ENCODE assay signal across 17 cellular contexts in genomic region chr4:156953951-156954350, GRCh38. TPM values are rescaled to one million over a fixed set of nuclear protein-coding genes. Genes with fewer than 3 reads are reported as not detected.
DNase-seq lines count a peak whose midpoint lies in the region; ATAC-seq and TF ChIP-seq lines count a peak whose summit lies in the region.
"Had no signal": no experiment of that assay in that cellular context is flagged by ENCODE, and none has a peak within 500 bp of the region (broad histone marks: within the 10 kb centered on the region; RNA-seq: fewer than 3 reads in every experiment).

No MANE protein-coding gene starts in this region.

- TF ChIP-seq CTCF in Calu3 (IDR thresholded peaks at IDR 0.05; ENCODE audit: unreplicated experiment) (no peak), RWPE2 (IDR thresholded peaks at IDR 0.05; ENCODE audit: poor library complexity, severe bottlenecking) (no peak), mesothelial cell of epicardium (IDR thresholded peaks at IDR 0.05; ENCODE audit: unreplicated experiment) (no peak)

- H3K9me3 Mint-ChIP-seq in Calu3 (ENCODE audit: low read depth, unreplicated experiment) (no peaks in the 10 kb centered on the region), mesothelial cell of epicardium (peaks cover 3% of the 10 kb centered on the region)
- peaks cover 1 to 2% of the 10 kb centered on the region in 2 donors for H3K9me3 Mint-ChIP-seq in activated T-cell treated with anti-CD3 and anti-CD28 coated beads, Interleukin-2, amount 50 U/mL, for 72 hours

- H3K4me1 Mint-ChIP-seq in Calu3 (ENCODE audit: low read depth, unreplicated experiment) (peaks cover 65% of the 10 kb centered on the region), mesothelial cell of epicardium (peaks cover 73% of the 10 kb centered on the region)
- H3K4me1 Mint-ChIP-seq in activated T-cell treated with anti-CD3 and anti-CD28 coated beads, Interleukin-2, amount 50 U/mL, for 72 hours (ENCODE audit: low read depth) = no peaks in the 10 kb centered on the region
- H3K4me1 Mint-ChIP-seq: CD4-positive, CD25-positive, alpha-beta regulatory T cell had no signal

- no peak overlapping the region for H3K9ac ChIP-seq in skeletal muscle tissue (ENCODE audit: low read depth in 1 of 3, low read length in 3 of 3)

- H3K4me1 ChIP-seq in RWPE2 (ENCODE audit: insufficient read depth, poor library complexity, severe bottlenecking) (peaks cover 83% of the 10 kb centered on the region), skeletal muscle tissue (ENCODE audit: control insufficient read depth in 3 of 3, insufficient read depth in 3 of 3, low read length in 3 of 3) (peaks cover 12 to 24% (median 14%) of the 10 kb centered on the region in 3 donors)

- CTCF ChIA-PET in Calu3 (lab: Charles Lee) = no interaction called here

- no peak for DNase-seq in Calu3
- DNase-seq in RWPE2 (ENCODE audit: low spot score) = no peak
- no peak for DNase-seq in mesothelial cell of epicardium (ENCODE audit: low spot score in 2 of 2, unreplicated experiment in 2 of 2)
- DNase-seq in T-helper 2 cell = no peak
- no peak for DNase-seq in activated T-cell treated with anti-CD3 and anti-CD28 coated beads, Interleukin-2, amount 50 U/mL, for 72 hours
- DNase-seq in C1 segment of cervical spinal cord (lab: John Stamatoyannopoulos, UW) = no peak
- DNase-seq: ACHN; AML-193; CD4-positive, CD25-positive, alpha-beta regulatory T cell; DMS79 treated with DMSO at 0.1 percent for 48 hours; HCEC 1CT; NCI-H1436; NCI-H2029; PC-9 had no signal

- H3K27me3 Mint-ChIP-seq in Calu3 (ENCODE audit: unreplicated experiment) = no peaks in the 10 kb centered on the region
- no peaks in the 10 kb centered on the region for H3K27me3 Mint-ChIP-seq in mesothelial cell of epicardium (ENCODE audit: low read depth)
- H3K27me3 Mint-ChIP-seq in activated T-cell treated with anti-CD3 and anti-CD28 coated beads, Interleukin-2, amount 50 U/mL, for 72 hours (ENCODE audit: low read depth) = no peaks in the 10 kb centered on the region
- H3K27me3 Mint-ChIP-seq: CD4-positive, CD25-positive, alpha-beta regulatory T cell had no signal

- H3K9me3 ChIP-seq in RWPE2 (ENCODE audit: severe bottlenecking) = no peaks in the 10 kb centered on the region
- no peaks in the 10 kb centered on the region for H3K9me3 ChIP-seq in skeletal muscle tissue (ENCODE audit: control insufficient read depth in 3 of 3, low read length in 3 of 3)

- H3K27me3 ChIP-seq in RWPE2 (ENCODE audit: insufficient read depth, poor library complexity, severe bottlenecking) = no peaks in the 10 kb centered on the region
- H3K27me3 ChIP-seq in skeletal muscle tissue (ENCODE audit: control insufficient read depth in 3 of 3, insufficient read depth in 3 of 3, low read length in 3 of 3) = no peaks in the 10 kb centered on the region

- BruUV-seq in Calu3 (replicated peaks; lab: Mats Ljungman, UMichigan) = no TSS peak

- H3K4me3 Mint-ChIP-seq in Calu3 (ENCODE audit: low read depth, unreplicated experiment) = no peak overlapping the region
- H3K4me3 Mint-ChIP-seq in mesothelial cell of epicardium = no peak overlapping the region
- no peak overlapping the region for H3K4me3 Mint-ChIP-seq in activated T-cell treated with anti-CD3 and anti-CD28 coated beads, Interleukin-2, amount 50 U/mL, for 72 hours
- H3K4me3 Mint-ChIP-seq: CD4-positive, CD25-positive, alpha-beta regulatory T cell had no signal

- no peak overlapping the region for H3K4me3 ChIP-seq in RWPE2 (ENCODE audit: severe bottlenecking)
- H3K4me3 ChIP-seq in skeletal muscle tissue (ENCODE audit: low read length in 3 of 3) = no peak overlapping the region
- H3K4me3 ChIP-seq: PC-9, SK-N-MC had no signal

- H3K27ac Mint-ChIP-seq in Calu3 (ENCODE audit: unreplicated experiment) (peak overlapping the region; percentile 99), mesothelial cell of epicardium (peak overlapping the region; percentile 90)
- H3K27ac Mint-ChIP-seq in activated T-cell treated with anti-CD3 and anti-CD28 coated beads, Interleukin-2, amount 50 U/mL, for 72 hours = no peak overlapping the region
- H3K27ac Mint-ChIP-seq: CD4-positive, CD25-positive, alpha-beta regulatory T cell had no signal

- H3K27ac ChIP-seq in RWPE2 (ENCODE audit: poor library complexity, severe bottlenecking) (peak overlapping the region; percentile 95), skeletal muscle tissue (ENCODE audit: low read depth, low read length) (peak overlapping the region; percentile 9)
- H3K27ac ChIP-seq: PC-9, SK-N-MC had no signal

- H3K36me3 ChIP-seq in RWPE2 (ENCODE audit: low read depth) = 0 out of 2 replicates have a peak, but pooled peaks cover 5% of the 10 kb centered on the region
- H3K36me3 ChIP-seq in skeletal muscle tissue (ENCODE audit: control insufficient read depth in 3 of 3, insufficient read depth in 3 of 3, low read length in 3 of 3) = no peaks in the 10 kb centered on the region

- ATAC-seq in RWPE2 (ENCODE audit: low read depth) (no peak), HG02610 (IDR thresholded peaks at IDR 0.05; ENCODE audit: unreplicated experiment) (no peak)
- no peak for ATAC-seq in activated T-cell treated with anti-CD3 and anti-CD28 coated beads, Interleukin-2, amount 50 U/mL, for 72 hours (replicated peaks in 1 of 2)

- intact Hi-C loops in Calu3 (cut with micrococcal nuclease; ENCODE audit: unreplicated experiment) = no loop called here

- H3K36me3 Mint-ChIP-seq in Calu3 (ENCODE audit: insufficient read depth, unreplicated experiment) (peaks cover 40% of the 10 kb centered on the region), mesothelial cell of epicardium (peaks cover 10% of the 10 kb centered on the region)
- H3K36me3 Mint-ChIP-seq in activated T-cell treated with anti-CD3 and anti-CD28 coated beads, Interleukin-2, amount 50 U/mL, for 72 hours (ENCODE audit: insufficient read depth in 2 of 2) = no peaks in the 10 kb centered on the region
- H3K36me3 Mint-ChIP-seq: CD4-positive, CD25-positive, alpha-beta regulatory T cell had no signal

RNA-seq across cellular contexts. Expression of gene PDGFC, which starts 17.6 kb away (rescaled TPM):
- total RNA-seq in Calu3 (2022) (52.1 and 64.5 TPM in 2 replicates), mesothelial cell of epicardium (80.5 to 86.0 TPM (median 83.5 TPM) in 3 replicates), skeletal muscle tissue (35.0 TPM)
- total RNA-seq in activated T-cell treated with anti-CD3 and anti-CD28 coated beads, Interleukin-2, amount 50 U/mL, for 72 hours = not detected

Comparison
In these comparisons a context has a peak if more than half of its experiments do, and no peak if none do; other contexts are left out.
1. RNA of gene PDGFC, which starts 17.6 kb away (total RNA-seq): 80.5 to 86.0 TPM in mesothelial cell of epicardium, 52.1 to 64.5 TPM in Calu3 and 35.0 TPM in skeletal muscle tissue (single experiment); not detected in activated T-cell treated with anti-CD3 and anti-CD28 coated beads, Interleukin-2, amount 50 U/mL, for 72 hours; every median in the first group is over 10 times any median in the second.